In genomic region chr12:1994429-1995143, GRCh38 we compare ENCODE assay signal across 17 cellular contexts. TPM values are rescaled to one million over a fixed set of nuclear protein-coding genes. Genes with fewer than 3 reads are reported as not detected.
DNase-seq lines count a peak whose midpoint lies in the region; ATAC-seq and TF ChIP-seq lines count a peak whose summit lies in the region.
"Had no signal": no experiment of that assay in that cellular context is flagged by ENCODE, and none has a peak within 500 bp of the region (broad histone marks: within the 10 kb centered on the region; RNA-seq: fewer than 3 reads in every experiment).

No MANE protein-coding gene starts in this region.

- no peak for DNase-seq in CD8-positive, alpha-beta T cell
- no peak for DNase-seq in PC-3
- no peak for DNase-seq in epithelial cell of prostate (ENCODE audit: low read depth, low spot score)
- DNase-seq in osteoblast (ENCODE audit: insufficient read length, low spot score, missing footprints) = no peak
- no peak for DNase-seq in inferior parietal cortex (ENCODE audit: extremely low spot score)
- DNase-seq in LoVo (ENCODE audit: low spot score) = no peak
- DNase-seq in hepatic stellate cell (ENCODE audit: low spot score) = no peak
- DNase-seq in osteocyte (ENCODE audit: extremely low spot score, unreplicated experiment) = no peak
- DNase-seq: activated CD4-positive, alpha-beta T cell treated with anti-CD3 and anti-CD28 coated beads, Interleukin-2, amount 10 ng/mL, durations not matched to agents 24 days and 14 days; activated gamma-delta T cell; NCI-H2171 treated with DMSO at 0.1 percent for 48 hours; stimulated activated CD4-positive, alpha-beta T cell treated with anti-CD3 and anti-CD28 coated beads, Interleukin-4, amount 100 ng/mL, for 1 hour; stimulated activated naive CD4-positive, alpha-beta T cell had no signal

- H3K27me3 Mint-ChIP-seq in CD8-positive, alpha-beta T cell (ENCODE audit: low read depth) = no peaks in the 10 kb centered on the region
- no peaks in the 10 kb centered on the region for H3K27me3 Mint-ChIP-seq in osteocyte (ENCODE audit: unreplicated experiment)
- H3K27me3 Mint-ChIP-seq: activated CD4-positive, alpha-beta T cell treated with anti-CD3 and anti-CD28 coated beads, Interleukin-2, amount 10 ng/mL, durations not matched to agents 24 days and 14 days had no signal

- H3K4me2 ChIP-seq in PC-3 (ENCODE audit: low read length) = peak overlapping the region; percentile 16
- H3K4me2 ChIP-seq in osteoblast (ENCODE audit: insufficient read depth, low read length) = peak overlapping the region; percentile 4
- H3K4me2 ChIP-seq: BLaER1 had no signal

- no peak for TF ChIP-seq CTCF in CD8-positive, alpha-beta T cell (IDR thresholded peaks at IDR 0.05)
- TF ChIP-seq CTCF in PC-3 (conservative IDR thresholded peaks at IDR 0.05; ENCODE audit: low read depth, low read length) (no peak), osteoblast (IDR thresholded peaks at IDR 0.05; ENCODE audit: extremely low read depth, low read depth, low read length) (no peak), osteocyte (IDR thresholded peaks at IDR 0.05) (no peak)

- H3K36me3 ChIP-seq in CD8-positive, alpha-beta T cell (ENCODE audit: insufficient read depth, low read length) = peaks cover 21% of the 10 kb centered on the region
- H3K36me3 ChIP-seq in PC-3 (ENCODE audit: low read depth, low read length) (0 out of 2 replicates have a peak, but pooled peaks cover 3% of the 10 kb centered on the region), osteoblast (ENCODE audit: insufficient read depth, low read length) (peaks cover 33% of the 10 kb centered on the region)

- ATAC-seq in CD8-positive, alpha-beta T cell = peak; percentile 17
- no peak for ATAC-seq in PC-3

- peaks cover 48% of the 10 kb centered on the region for H3K4me1 Mint-ChIP-seq in CD8-positive, alpha-beta T cell (ENCODE audit: low read depth)
- H3K4me1 Mint-ChIP-seq in osteocyte (ENCODE audit: unreplicated experiment) = peaks cover 11% of the 10 kb centered on the region

- H3F3A ChIP-seq in PC-3 (ENCODE audit: low read length, unreplicated experiment) = peaks cover 4% of the 10 kb centered on the region

- H3K9ac ChIP-seq in PC-3 (ENCODE audit: low read length) = no peak overlapping the region
- H3K9ac ChIP-seq: BLaER1, parathyroid adenoma had no signal

- H3K27ac Mint-ChIP-seq in CD8-positive, alpha-beta T cell = peak overlapping the region; percentile 86
- H3K27ac Mint-ChIP-seq in osteocyte (ENCODE audit: unreplicated experiment) = no peak overlapping the region
- H3K27ac Mint-ChIP-seq: activated CD4-positive, alpha-beta T cell treated with anti-CD3 and anti-CD28 coated beads, Interleukin-2, amount 10 ng/mL, durations not matched to agents 24 days and 14 days had no signal

- peaks cover 15% of the 10 kb centered on the region for H3K4me1 ChIP-seq in CD8-positive, alpha-beta T cell (ENCODE audit: insufficient read depth, low read length)
- H3K4me1 ChIP-seq in PC-3 (ENCODE audit: insufficient read depth, low read length) (peaks cover 20% of the 10 kb centered on the region), osteoblast (ENCODE audit: insufficient read depth, low read length) (peaks cover 27% of the 10 kb centered on the region)
- H3K4me1 ChIP-seq: BLaER1, parathyroid adenoma had no signal

- intact Hi-C loops in CD8-positive, alpha-beta T cell (cut with DNase I, micrococcal nuclease) = loop anchor here in 1 of 2 experiments (2.0 kb wide), 1 partner anchor 40 kb away; no protein-coding TSS in a partner anchor
- intact Hi-C loops in PC-3 (cut with micrococcal nuclease) = no loop called here

- no peaks in the 10 kb centered on the region for H3K79me2 ChIP-seq in PC-3 (ENCODE audit: low read length)
- peaks cover 38% of the 10 kb centered on the region for H3K79me2 ChIP-seq in osteoblast (ENCODE audit: insufficient read depth, low read length)

- no peak overlapping the region for H2AFZ ChIP-seq in PC-3 (ENCODE audit: low read length)
- H2AFZ ChIP-seq in osteoblast (ENCODE audit: low read length) = no peak overlapping the region
- H2AFZ ChIP-seq: parathyroid adenoma had no signal

- no peak overlapping the region for H3K4me3 Mint-ChIP-seq in CD8-positive, alpha-beta T cell
- no peak overlapping the region for H3K4me3 Mint-ChIP-seq in osteocyte (ENCODE audit: unreplicated experiment)
- H3K4me3 Mint-ChIP-seq: activated CD4-positive, alpha-beta T cell treated with anti-CD3 and anti-CD28 coated beads, Interleukin-2, amount 10 ng/mL, durations not matched to agents 24 days and 14 days had no signal

- H3K4me3 ChIP-seq in CD8-positive, alpha-beta T cell (ENCODE audit: low read depth, low read length) = no peak overlapping the region
- H3K4me3 ChIP-seq in PC-3 (ENCODE audit: low read length) (no peak overlapping the region), osteoblast (ENCODE audit: insufficient read depth, low read length) (no peak overlapping the region)
- H3K4me3 ChIP-seq: BLaER1, lung had no signal

- no TSS peak for BruUV-seq in PC-3 (replicated peaks; lab: Mats Ljungman, UMichigan)

- H3K36me3 Mint-ChIP-seq in CD8-positive, alpha-beta T cell = peaks cover 65% of the 10 kb centered on the region
- peaks cover 38% of the 10 kb centered on the region for H3K36me3 Mint-ChIP-seq in osteocyte (ENCODE audit: unreplicated experiment)

- H3K9me3 Mint-ChIP-seq in CD8-positive, alpha-beta T cell = no peaks in the 10 kb centered on the region
- no peaks in the 10 kb centered on the region for H3K9me3 Mint-ChIP-seq in osteocyte (ENCODE audit: unreplicated experiment)
- H3K9me3 Mint-ChIP-seq: activated CD4-positive, alpha-beta T cell treated with anti-CD3 and anti-CD28 coated beads, Interleukin-2, amount 10 ng/mL, durations not matched to agents 24 days and 14 days had no signal

- H3K27me3 ChIP-seq in CD8-positive, alpha-beta T cell (ENCODE audit: insufficient read depth, low read length) = no peaks in the 10 kb centered on the region
- no peaks in the 10 kb centered on the region for H3K27me3 ChIP-seq in PC-3 (ENCODE audit: low read length)
- no peaks in the 10 kb centered on the region for H3K27me3 ChIP-seq in osteoblast (ENCODE audit: insufficient read depth, low read length)
- H3K27me3 ChIP-seq: BLaER1 had no signal

- CTCF ChIA-PET in CD8-positive, alpha-beta T cell (lab: Charles Lee) = interaction anchor here (1.0 to 1.4 kb wide), 2 partner anchors 38 to 40 kb away, joined by 3 to 5 read pairs; no protein-coding TSS in a partner anchor
- CTCF ChIA-PET in PC-3 (lab: Charles Lee) = interaction anchor here (0.6 kb wide), 1 partner anchor 104 kb away, joined by 4 read pairs; no protein-coding TSS in a partner anchor

- H3K9me3 ChIP-seq in CD8-positive, alpha-beta T cell (ENCODE audit: low read length) = no peaks in the 10 kb centered on the region
- H3K9me3 ChIP-seq in PC-3 (ENCODE audit: low read length) (no peaks in the 10 kb centered on the region), osteoblast (ENCODE audit: low read depth, low read length) (no peaks in the 10 kb centered on the region)
- H3K9me3 ChIP-seq: BLaER1 had no signal

- H3K27ac ChIP-seq in CD8-positive, alpha-beta T cell (ENCODE audit: low read depth, low read length) = peak overlapping the region; percentile 40
- H3K27ac ChIP-seq in PC-3 (ENCODE audit: low read length) (peak overlapping the region; percentile 87), epithelial cell of prostate (peak overlapping the region; percentile 61), osteoblast (ENCODE audit: low read depth, low read length) (peak overlapping the region; percentile 82)
- H3K27ac ChIP-seq: BLaER1, parathyroid adenoma had no signal

- no peaks in the 10 kb centered on the region for H3K9me2 ChIP-seq in PC-3 (replicated peaks; ENCODE audit: low read length)

- POLR2A ChIA-PET in CD8-positive, alpha-beta T cell (lab: Charles Lee) = interaction anchor here (0.9 kb wide), 1 partner anchor 10 kb away, joined by 3 read pairs; the partner anchor contains the start of gene DCP1B
- POLR2A ChIA-PET in PC-3 (lab: Charles Lee; ENCODE audit: unreplicated experiment) = no interaction called here

- peaks cover 3% of the 10 kb centered on the region; the same call in 1 of the 2 replicates for H4K20me1 ChIP-seq in PC-3 (ENCODE audit: low read length)
- peaks cover 9% of the 10 kb centered on the region for H4K20me1 ChIP-seq in osteoblast (ENCODE audit: insufficient read depth, low read length)

RNA-seq across cellular contexts. Expression of gene DCP1B, which starts 9.7 kb away (rescaled TPM):
- 1 to 10 TPM; 3.0 TPM for total RNA-seq in CD8-positive, alpha-beta T cell
- total RNA-seq in PC-3 (2014; rRNA removed) (3.6 and 4.9 TPM in 2 replicates), osteoblast (13.0 and 15.3 TPM in 2 replicates), osteocyte (12.5 and 14.4 TPM in 2 replicates)

RNA-seq across cellular contexts. Expression of gene CACNA1C, which starts 58.2 kb away (rescaled TPM):
- under 1 TPM; 0.11 to 0.14 TPM for total RNA-seq in CD8-positive, alpha-beta T cell
- total RNA-seq in PC-3 (2014; rRNA removed) (not detected in 2 replicates), osteoblast (19.2 and 22.4 TPM in 2 replicates), osteocyte (59.1 and 67.4 TPM in 2 replicates)
- total RNA-seq: endothelial cell of umbilical vein had no signal

Comparison
In these comparisons a context has a peak if more than half of its experiments do, and no peak if none do; other contexts are left out.
1. RNA of gene CACNA1C, which starts 58.2 kb away (total RNA-seq): 59.1 to 67.4 TPM in osteocyte and 19.2 to 22.4 TPM in osteoblast; 0.11 to 0.14 TPM in CD8-positive, alpha-beta T cell and not detected in PC-3; every median in the first group is over 10 times any median in the second.
2. Peak in every context shown above with its lines, with median percentiles within 50 percentile points of each other: H3K27ac ChIP-seq.